In the genomic region with DNA sequence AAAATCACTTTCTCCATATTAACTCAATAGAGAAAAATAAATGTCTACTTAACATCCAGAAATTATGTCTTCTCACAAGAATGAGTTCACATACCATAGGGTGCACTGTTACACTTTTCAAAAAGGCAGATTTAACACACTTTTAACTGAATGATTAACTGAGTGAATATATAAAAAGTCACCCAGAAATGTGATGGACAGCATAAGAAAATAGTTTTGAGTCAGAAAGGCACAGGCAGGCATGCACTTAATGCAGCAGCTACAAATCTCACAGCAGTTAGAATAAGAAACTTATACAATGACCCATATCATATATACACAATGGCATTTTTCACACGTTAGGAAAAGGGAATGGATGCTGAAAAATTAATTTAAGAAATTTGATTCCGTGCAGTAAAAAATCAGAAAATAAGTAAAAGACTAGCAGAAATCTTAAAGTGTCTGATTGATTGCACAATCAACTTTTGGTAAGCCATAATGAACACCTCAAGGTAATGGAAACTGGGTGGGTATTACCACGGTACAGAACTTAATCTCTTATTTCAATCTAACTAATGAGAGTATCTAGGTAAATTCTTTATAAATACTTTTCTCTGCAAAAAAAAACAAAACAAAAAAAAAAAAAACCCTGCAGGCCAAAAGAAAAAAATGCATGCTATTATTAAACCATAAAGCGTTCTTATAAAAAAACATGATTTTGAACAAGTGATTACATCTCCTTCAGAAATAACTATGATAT, we compare ENCODE assay signal across 1 cellular context.
TF ChIP-seq lines count a peak whose summit lies in the region.

No MANE protein-coding gene starts in this region.

TF ChIP-seq in IMR-90, 13 proteins besides CTCF, POLR2A, EP300 and RAD21:
- TF ChIP-seq SMC3 (IDR thresholded peaks at IDR 0.05; ENCODE audit: low read depth, low read length) (no peak), CEBPB (IDR thresholded peaks at IDR 0.05; ENCODE audit: low read depth, low read length) (peak; percentile 95)
